Comparison of ENCODE assay signal across 15 cellular contexts in genomic region chr13:82698941-82699340, GRCh38.
"Had no signal": no experiment of that assay in that cellular context is flagged by ENCODE, and none has a peak within 500 bp of the region (broad histone marks: within the 10 kb centered on the region; RNA-seq: fewer than 3 reads in every experiment).

No MANE protein-coding gene starts in this region.

- FAIRE-seq: urothelium cell line had no signal

- ATAC-seq: activated naive CD8-positive, alpha-beta T cell treated with anti-CD3 and anti-CD28 coated beads, Interleukin-2, amount 50 U/mL, for 24 hours; natural killer cell treated with Interleukin-12 subunit alpha and Interleukin-12 subunit beta and Interleukin-15 and Interleukin-18, amount 100 ng/mL, for 72 hours; stimulated activated naive B cell treated with anti-CD40 and anti-IgM and Interleukin-4, amounts not matched to agents 10 μg/mL and 1 μg/mL and 100 μg/mL, for 72 hours had no signal

- H3K27ac ChIP-seq: left ventricle myocardium inferior, transverse colon had no signal

- H3K27me3 ChIP-seq: transverse colon had no signal

- H3K4me1 ChIP-seq: left ventricle myocardium inferior, transverse colon had no signal

- H3K36me3 ChIP-seq: left ventricle myocardium inferior, transverse colon had no signal

- DNase-seq: activated CD4-positive, alpha-beta memory T cell treated with anti-CD3 and anti-CD28 coated beads for 36 hours; activated CD4-positive, alpha-beta T cell treated with anti-CD3 and anti-CD28 coated beads for 48 hours; activated gamma-delta T cell; activated naive CD4-positive, alpha-beta T cell treated with anti-CD3 and anti-CD28 coated beads, Interleukin-2, amount 50 U/mL, for 16 hours; activated naive CD8-positive, alpha-beta T cell treated with anti-CD3 and anti-CD28 coated beads, Interleukin-2, amount 50 U/mL, for 24 hours; activated T-cell treated with anti-CD3 and anti-CD28 coated beads for 4 hours; kidney glomerular epithelial cell; left ventricle myocardium inferior; retina; stimulated activated CD4-positive, alpha-beta T cell treated with anti-CD3 and anti-CD28 coated beads, Interleukin-2, amount 100 ng/mL, for 48 hours; stimulated activated CD8-positive, alpha-beta memory T cell treated with anti-CD3 and anti-CD28 coated beads, Interleukin-4, amount 100 ng/mL, for 48 hours; stimulated activated naive B cell treated with anti-CD40 and anti-IgM and Interleukin-4, amounts not matched to agents 10 μg/mL and 1 μg/mL and 100 μg/mL, for 72 hours; transverse colon had no signal

- H3K4me3 ChIP-seq: left ventricle myocardium inferior, transverse colon had no signal
